In the genomic region with DNA sequence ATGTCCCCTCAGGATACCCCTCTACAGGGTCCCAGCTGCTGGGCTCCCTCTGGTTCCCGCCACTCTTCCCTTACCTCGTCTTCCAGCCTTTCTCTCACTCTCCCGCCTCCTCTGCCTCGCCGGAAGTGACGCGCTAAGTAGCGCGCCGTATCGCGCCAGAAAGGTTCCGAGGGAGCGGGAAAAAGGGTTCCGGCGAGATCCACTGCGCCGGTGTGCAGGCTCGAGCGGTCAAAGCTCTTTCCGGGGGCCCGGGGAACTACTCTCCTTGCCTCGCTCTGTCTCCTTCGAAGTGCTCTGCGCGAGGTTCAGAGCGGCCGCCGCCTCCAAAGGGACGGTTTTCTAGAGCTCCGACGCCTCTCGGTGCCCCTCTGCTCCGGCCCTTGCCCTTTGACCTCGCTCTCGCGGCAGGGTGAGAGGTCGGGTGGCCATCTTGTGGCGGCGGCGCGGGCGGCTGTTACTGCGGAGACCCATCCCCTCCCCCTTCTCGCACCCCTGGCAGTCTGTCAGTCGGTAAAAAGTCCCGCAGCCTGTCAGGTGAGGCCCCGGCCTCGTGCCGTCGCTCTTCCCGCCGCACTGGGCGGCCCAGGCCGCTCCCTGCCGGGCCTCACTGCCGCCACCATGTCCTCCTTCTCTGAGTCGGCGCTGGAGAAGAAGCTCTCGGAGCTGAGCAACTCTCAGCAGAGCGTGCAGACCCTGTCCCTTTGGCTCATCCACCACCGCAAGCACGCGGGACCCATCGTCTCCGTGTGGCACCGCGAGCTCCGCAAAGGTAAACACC, we compare ENCODE assay signal across 1 cellular context.
TF ChIP-seq lines count a peak whose summit lies in the region.

A gene with protein sequence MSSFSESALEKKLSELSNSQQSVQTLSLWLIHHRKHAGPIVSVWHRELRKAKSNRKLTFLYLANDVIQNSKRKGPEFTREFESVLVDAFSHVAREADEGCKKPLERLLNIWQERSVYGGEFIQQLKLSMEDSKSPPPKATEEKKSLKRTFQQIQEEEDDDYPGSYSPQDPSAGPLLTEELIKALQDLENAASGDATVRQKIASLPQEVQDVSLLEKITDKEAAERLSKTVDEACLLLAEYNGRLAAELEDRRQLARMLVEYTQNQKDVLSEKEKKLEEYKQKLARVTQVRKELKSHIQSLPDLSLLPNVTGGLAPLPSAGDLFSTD (plus strand): TSS at position 417 of the 778 bp plus-strand sequence. CDS start 202 bp downstream, at position 619.
A gene (minus strand): TSS at position 127 of the 778 bp plus-strand sequence. CDS start 19,640 bp downstream, outside the sequence.

TF ChIP-seq in K562, 482 proteins besides CTCF, POLR2A, EP300 and RAD21 (continued from another document and continues in another):
- TF ChIP-seq KLF6 (CRISPR knock-in tag; IDR thresholded peaks at IDR 0.05; ENCODE audit: borderline replicate concordance) (no peak), RBM14 (IDR thresholded peaks at IDR 0.05; ENCODE audit: borderline replicate concordance, insufficient read depth, low read depth, low read length) (0 out of 2 replicates have a peak, but pooled peaks have one; percentile 79), ZNF77 (CRISPR knock-in tag; IDR thresholded peaks at IDR 0.05) (no peak), NFXL1 (CRISPR knock-in tag; IDR thresholded peaks at IDR 0.05) (no peak), FOXJ2 (tag; IDR thresholded peaks at IDR 0.05) (no peak), LARP7 (IDR thresholded peaks at IDR 0.05) (no peak), HNRNPH1 (optimal IDR thresholded peaks at IDR 0.05; ENCODE audit: low read depth, low read length) (no peak), HOXB6 (CRISPR knock-in tag; IDR thresholded peaks at IDR 0.05; ENCODE audit: borderline replicate concordance) (no peak), NFIX (CRISPR knock-in tag; IDR thresholded peaks at IDR 0.05; ENCODE audit: low read depth) (no peak), STAT5B (CRISPR knock-in tag; IDR thresholded peaks at IDR 0.05) (no peak), ZNF174 (CRISPR knock-in tag; IDR thresholded peaks at IDR 0.05) (no peak), ZNF239 (CRISPR knock-in tag; IDR thresholded peaks at IDR 0.05) (no peak), ZNF79 (CRISPR knock-in tag; IDR thresholded peaks at IDR 0.05; ENCODE audit: low read depth) (no peak), U2AF1 (optimal IDR thresholded peaks at IDR 0.05; ENCODE audit: low read depth, low read length) (no peak), HLTF (IDR thresholded peaks at IDR 0.05) (peak; percentile 70; the same call in 1 of the 2 replicates), GATAD2B (IDR thresholded peaks at IDR 0.05; ENCODE audit: borderline replicate concordance) (no peak), ELF2 (CRISPR knock-in tag; IDR thresholded peaks at IDR 0.05) (peak; percentile 65; the same call in 1 of the 2 replicates), IFI16 (CRISPR knock-in tag; IDR thresholded peaks at IDR 0.05) (no peak), FOSL1 (tag; conservative IDR thresholded peaks at IDR 0.05) (no peak), MTA1 (IDR thresholded peaks at IDR 0.05; ENCODE audit: borderline replicate concordance) (peak; percentile 99), PTRF (tag; IDR thresholded peaks at IDR 0.05) (no peak), ZNF311 (CRISPR knock-in tag; IDR thresholded peaks at IDR 0.05) (no peak), NRF1 (conservative IDR thresholded peaks at IDR 0.05 in 1 of 2, IDR thresholded peaks at IDR 0.05 in 1 of 2) (peak; percentile 91 to 93), ZNF175 (CRISPR knock-in tag; IDR thresholded peaks at IDR 0.05; ENCODE audit: low read depth) (0 out of 2 replicates have a peak, but pooled peaks have one; percentile 54), RFX1 (IDR thresholded peaks at IDR 0.05) (peak; percentile 30; the same call in 1 of the 2 replicates), ZNF589 (CRISPR knock-in tag; IDR thresholded peaks at IDR 0.05; ENCODE audit: low read depth) (no peak), PCBP1 (IDR thresholded peaks at IDR 0.05; ENCODE audit: low read depth, low read length, poor library complexity, severe bottlenecking) (peak; percentile 97), SRSF3 (IDR thresholded peaks at IDR 0.05; ENCODE audit: insufficient read depth, low read length) (no peak), RB1 (IDR thresholded peaks at IDR 0.05; ENCODE audit: low read depth) (peak; percentile 62), ZNF717 (CRISPR knock-in tag; IDR thresholded peaks at IDR 0.05) (no peak), JUN (IDR thresholded peaks at IDR 0.05; ENCODE audit: borderline replicate concordance, low read depth, low read length) (no peak), JUN (CRISPR knock-in tag; IDR thresholded peaks at IDR 0.05; ENCODE audit: borderline replicate concordance) (no peak; the same call in 1 of the 2 replicates), NEUROD1 (IDR thresholded peaks at IDR 0.05; ENCODE audit: borderline replicate concordance, low read depth, low read length, partially characterized antibody) (no peak), ILK (tag; IDR thresholded peaks at IDR 0.05; ENCODE audit: borderline replicate concordance, low read depth) (no peak), OTX1 (CRISPR knock-in tag; IDR thresholded peaks at IDR 0.05) (no peak), PML (IDR thresholded peaks at IDR 0.05; ENCODE audit: low read length) (peak; percentile 67), ZNF124 (CRISPR knock-in tag; IDR thresholded peaks at IDR 0.05) (no peak), HMGN3 (IDR thresholded peaks at IDR 0.05; ENCODE audit: borderline replicate concordance, extremely low read depth, insufficient read length, low read depth, low read length) (peak; percentile 74), ESRRA (IDR thresholded peaks at IDR 0.05; ENCODE audit: borderline replicate concordance, low read depth) (peak; percentile 49; the same call in 1 of the 2 replicates), SREBF2 (CRISPR knock-in tag; IDR thresholded peaks at IDR 0.05) (no peak), ZC3H4 (CRISPR knock-in tag; IDR thresholded peaks at IDR 0.05; ENCODE audit: borderline replicate concordance) (no peak), U2AF2 (optimal IDR thresholded peaks at IDR 0.05; ENCODE audit: low read depth, low read length) (no peak)
- TF ChIP-seq, protein P1, sequence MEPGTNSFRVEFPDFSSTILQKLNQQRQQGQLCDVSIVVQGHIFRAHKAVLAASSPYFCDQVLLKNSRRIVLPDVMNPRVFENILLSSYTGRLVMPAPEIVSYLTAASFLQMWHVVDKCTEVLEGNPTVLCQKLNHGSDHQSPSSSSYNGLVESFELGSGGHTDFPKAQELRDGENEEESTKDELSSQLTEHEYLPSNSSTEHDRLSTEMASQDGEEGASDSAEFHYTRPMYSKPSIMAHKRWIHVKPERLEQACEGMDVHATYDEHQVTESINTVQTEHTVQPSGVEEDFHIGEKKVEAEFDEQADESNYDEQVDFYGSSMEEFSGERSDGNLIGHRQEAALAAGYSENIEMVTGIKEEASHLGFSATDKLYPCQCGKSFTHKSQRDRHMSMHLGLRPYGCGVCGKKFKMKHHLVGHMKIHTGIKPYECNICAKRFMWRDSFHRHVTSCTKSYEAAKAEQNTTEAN (CRISPR knock-in tag; IDR thresholded peaks at IDR 0.05): no peak
- TF ChIP-seq, protein P2, sequence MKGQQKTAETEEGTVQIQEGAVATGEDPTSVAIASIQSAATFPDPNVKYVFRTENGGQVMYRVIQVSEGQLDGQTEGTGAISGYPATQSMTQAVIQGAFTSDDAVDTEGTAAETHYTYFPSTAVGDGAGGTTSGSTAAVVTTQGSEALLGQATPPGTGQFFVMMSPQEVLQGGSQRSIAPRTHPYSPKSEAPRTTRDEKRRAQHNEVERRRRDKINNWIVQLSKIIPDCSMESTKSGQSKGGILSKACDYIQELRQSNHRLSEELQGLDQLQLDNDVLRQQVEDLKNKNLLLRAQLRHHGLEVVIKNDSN (CRISPR knock-in tag; IDR thresholded peaks at IDR 0.05): 0 out of 2 replicates have a peak, but pooled peaks have one; percentile 50
- TF ChIP-seq, protein P3, sequence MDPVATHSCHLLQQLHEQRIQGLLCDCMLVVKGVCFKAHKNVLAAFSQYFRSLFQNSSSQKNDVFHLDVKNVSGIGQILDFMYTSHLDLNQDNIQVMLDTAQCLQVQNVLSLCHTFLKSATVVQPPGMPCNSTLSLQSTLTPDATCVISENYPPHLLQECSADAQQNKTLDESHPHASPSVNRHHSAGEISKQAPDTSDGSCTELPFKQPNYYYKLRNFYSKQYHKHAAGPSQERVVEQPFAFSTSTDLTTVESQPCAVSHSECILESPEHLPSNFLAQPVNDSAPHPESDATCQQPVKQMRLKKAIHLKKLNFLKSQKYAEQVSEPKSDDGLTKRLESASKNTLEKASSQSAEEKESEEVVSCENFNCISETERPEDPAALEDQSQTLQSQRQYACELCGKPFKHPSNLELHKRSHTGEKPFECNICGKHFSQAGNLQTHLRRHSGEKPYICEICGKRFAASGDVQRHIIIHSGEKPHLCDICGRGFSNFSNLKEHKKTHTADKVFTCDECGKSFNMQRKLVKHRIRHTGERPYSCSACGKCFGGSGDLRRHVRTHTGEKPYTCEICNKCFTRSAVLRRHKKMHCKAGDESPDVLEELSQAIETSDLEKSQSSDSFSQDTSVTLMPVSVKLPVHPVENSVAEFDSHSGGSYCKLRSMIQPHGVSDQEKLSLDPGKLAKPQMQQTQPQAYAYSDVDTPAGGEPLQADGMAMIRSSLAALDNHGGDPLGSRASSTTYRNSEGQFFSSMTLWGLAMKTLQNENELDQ (CRISPR knock-in tag; IDR thresholded peaks at IDR 0.05; ENCODE audit: borderline replicate concordance): no peak
- TF ChIP-seq, protein P4, sequence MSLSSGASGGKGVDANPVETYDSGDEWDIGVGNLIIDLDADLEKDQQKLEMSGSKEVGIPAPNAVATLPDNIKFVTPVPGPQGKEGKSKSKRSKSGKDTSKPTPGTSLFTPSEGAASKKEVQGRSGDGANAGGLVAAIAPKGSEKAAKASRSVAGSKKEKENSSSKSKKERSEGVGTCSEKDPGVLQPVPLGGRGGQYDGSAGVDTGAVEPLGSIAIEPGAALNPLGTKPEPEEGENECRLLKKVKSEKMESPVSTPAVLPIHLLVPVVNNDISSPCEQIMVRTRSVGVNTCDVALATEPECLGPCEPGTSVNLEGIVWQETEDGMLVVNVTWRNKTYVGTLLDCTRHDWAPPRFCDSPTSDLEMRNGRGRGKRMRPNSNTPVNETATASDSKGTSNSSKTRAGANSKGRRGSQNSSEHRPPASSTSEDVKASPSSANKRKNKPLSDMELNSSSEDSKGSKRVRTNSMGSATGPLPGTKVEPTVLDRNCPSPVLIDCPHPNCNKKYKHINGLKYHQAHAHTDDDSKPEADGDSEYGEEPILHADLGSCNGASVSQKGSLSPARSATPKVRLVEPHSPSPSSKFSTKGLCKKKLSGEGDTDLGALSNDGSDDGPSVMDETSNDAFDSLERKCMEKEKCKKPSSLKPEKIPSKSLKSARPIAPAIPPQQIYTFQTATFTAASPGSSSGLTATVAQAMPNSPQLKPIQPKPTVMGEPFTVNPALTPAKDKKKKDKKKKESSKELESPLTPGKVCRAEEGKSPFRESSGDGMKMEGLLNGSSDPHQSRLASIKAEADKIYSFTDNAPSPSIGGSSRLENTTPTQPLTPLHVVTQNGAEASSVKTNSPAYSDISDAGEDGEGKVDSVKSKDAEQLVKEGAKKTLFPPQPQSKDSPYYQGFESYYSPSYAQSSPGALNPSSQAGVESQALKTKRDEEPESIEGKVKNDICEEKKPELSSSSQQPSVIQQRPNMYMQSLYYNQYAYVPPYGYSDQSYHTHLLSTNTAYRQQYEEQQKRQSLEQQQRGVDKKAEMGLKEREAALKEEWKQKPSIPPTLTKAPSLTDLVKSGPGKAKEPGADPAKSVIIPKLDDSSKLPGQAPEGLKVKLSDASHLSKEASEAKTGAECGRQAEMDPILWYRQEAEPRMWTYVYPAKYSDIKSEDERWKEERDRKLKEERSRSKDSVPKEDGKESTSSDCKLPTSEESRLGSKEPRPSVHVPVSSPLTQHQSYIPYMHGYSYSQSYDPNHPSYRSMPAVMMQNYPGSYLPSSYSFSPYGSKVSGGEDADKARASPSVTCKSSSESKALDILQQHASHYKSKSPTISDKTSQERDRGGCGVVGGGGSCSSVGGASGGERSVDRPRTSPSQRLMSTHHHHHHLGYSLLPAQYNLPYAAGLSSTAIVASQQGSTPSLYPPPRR (CRISPR knock-in tag; IDR thresholded peaks at IDR 0.05; ENCODE audit: borderline replicate concordance): no peak
- TF ChIP-seq, protein P5, sequence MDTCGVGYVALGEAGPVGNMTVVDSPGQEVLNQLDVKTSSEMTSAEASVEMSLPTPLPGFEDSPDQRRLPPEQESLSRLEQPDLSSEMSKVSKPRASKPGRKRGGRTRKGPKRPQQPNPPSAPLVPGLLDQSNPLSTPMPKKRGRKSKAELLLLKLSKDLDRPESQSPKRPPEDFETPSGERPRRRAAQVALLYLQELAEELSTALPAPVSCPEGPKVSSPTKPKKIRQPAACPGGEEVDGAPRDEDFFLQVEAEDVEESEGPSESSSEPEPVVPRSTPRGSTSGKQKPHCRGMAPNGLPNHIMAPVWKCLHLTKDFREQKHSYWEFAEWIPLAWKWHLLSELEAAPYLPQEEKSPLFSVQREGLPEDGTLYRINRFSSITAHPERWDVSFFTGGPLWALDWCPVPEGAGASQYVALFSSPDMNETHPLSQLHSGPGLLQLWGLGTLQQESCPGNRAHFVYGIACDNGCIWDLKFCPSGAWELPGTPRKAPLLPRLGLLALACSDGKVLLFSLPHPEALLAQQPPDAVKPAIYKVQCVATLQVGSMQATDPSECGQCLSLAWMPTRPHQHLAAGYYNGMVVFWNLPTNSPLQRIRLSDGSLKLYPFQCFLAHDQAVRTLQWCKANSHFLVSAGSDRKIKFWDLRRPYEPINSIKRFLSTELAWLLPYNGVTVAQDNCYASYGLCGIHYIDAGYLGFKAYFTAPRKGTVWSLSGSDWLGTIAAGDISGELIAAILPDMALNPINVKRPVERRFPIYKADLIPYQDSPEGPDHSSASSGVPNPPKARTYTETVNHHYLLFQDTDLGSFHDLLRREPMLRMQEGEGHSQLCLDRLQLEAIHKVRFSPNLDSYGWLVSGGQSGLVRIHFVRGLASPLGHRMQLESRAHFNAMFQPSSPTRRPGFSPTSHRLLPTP (IDR thresholded peaks at IDR 0.05; ENCODE audit: borderline replicate concordance, extremely low read depth, insufficient read length): no peak
- TF ChIP-seq, protein P6, sequence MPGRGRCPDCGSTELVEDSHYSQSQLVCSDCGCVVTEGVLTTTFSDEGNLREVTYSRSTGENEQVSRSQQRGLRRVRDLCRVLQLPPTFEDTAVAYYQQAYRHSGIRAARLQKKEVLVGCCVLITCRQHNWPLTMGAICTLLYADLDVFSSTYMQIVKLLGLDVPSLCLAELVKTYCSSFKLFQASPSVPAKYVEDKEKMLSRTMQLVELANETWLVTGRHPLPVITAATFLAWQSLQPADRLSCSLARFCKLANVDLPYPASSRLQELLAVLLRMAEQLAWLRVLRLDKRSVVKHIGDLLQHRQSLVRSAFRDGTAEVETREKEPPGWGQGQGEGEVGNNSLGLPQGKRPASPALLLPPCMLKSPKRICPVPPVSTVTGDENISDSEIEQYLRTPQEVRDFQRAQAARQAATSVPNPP (IDR thresholded peaks at IDR 0.05; ENCODE audit: borderline replicate concordance, insufficient read depth, insufficient read length): no peak
- TF ChIP-seq, protein P7, sequence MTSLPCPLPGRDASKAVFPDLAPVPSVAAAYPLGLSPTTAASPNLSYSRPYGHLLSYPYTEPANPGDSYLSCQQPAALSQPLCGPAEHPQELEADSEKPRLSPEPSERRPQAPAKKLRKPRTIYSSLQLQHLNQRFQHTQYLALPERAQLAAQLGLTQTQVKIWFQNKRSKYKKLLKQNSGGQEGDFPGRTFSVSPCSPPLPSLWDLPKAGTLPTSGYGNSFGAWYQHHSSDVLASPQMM (CRISPR knock-in tag; IDR thresholded peaks at IDR 0.05): no peak
- TF ChIP-seq, protein P8, sequence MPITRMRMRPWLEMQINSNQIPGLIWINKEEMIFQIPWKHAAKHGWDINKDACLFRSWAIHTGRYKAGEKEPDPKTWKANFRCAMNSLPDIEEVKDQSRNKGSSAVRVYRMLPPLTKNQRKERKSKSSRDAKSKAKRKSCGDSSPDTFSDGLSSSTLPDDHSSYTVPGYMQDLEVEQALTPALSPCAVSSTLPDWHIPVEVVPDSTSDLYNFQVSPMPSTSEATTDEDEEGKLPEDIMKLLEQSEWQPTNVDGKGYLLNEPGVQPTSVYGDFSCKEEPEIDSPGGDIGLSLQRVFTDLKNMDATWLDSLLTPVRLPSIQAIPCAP (CRISPR knock-in tag; IDR thresholded peaks at IDR 0.05; ENCODE audit: borderline replicate concordance): no peak
